In the genomic region with DNA sequence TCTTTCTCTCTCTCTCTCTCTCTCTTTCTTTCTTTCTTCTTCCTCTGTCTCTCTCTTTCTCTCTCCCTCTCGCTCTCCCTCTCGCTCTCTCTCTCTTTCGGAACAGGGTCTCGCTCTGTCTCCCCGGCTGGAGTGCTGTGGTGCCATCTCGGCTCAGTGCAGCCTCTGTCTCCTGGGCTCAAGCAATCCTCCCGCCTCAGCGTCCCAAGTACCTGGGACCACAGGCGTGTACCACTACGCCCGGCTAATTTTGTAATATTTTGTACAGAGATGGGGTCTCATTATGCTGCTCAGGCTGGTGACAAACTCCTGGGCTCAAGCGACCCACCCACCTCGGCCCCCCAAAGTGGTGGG, we compare ENCODE assay signal across 10 cellular contexts. TPM values are rescaled to one million over a fixed set of nuclear protein-coding genes. Genes with fewer than 3 reads are reported as not detected.
A peak's percentile ranks its signal among the peaks of the same experiment; 100 is the strongest.
DNase-seq lines count a peak whose midpoint lies in the region; ATAC-seq and TF ChIP-seq lines count a peak whose summit lies in the region.
"Had no signal": no experiment of that assay in that cellular context is flagged by ENCODE, and none has a peak within 500 bp of the region (broad histone marks: within the 10 kb centered on the region; RNA-seq: fewer than 3 reads in every experiment).

No MANE protein-coding gene starts in this region.

- peak overlapping the region; percentile 72 for H3K4me3 Mint-ChIP-seq in T-helper 2 cell treated with Interferon-gamma antibody and Interleukin-4, amounts not matched to agents 5 μg/mL and 100 μg/mL, for 36 hours
- no peak overlapping the region for H3K4me3 Mint-ChIP-seq in progenitor cell of endocrine pancreas (ENCODE audit: low read depth)

- H3K9me3 Mint-ChIP-seq in T-helper 2 cell treated with Interferon-gamma antibody and Interleukin-4, amounts not matched to agents 5 μg/mL and 100 μg/mL, for 36 hours = no peaks in the 10 kb centered on the region
- no peaks in the 10 kb centered on the region for H3K9me3 Mint-ChIP-seq in progenitor cell of endocrine pancreas (ENCODE audit: low read depth)

- peaks cover under 1% of the 10 kb centered on the region; the same call in 1 of the 2 replicates for H3K36me3 ChIP-seq in OCI-LY7 (ENCODE audit: insufficient read depth, low read length)
- H3K36me3 ChIP-seq: gastrocnemius medialis had no signal

- no peaks in the 10 kb centered on the region for H3K9me2 ChIP-seq in OCI-LY7 (ENCODE audit: insufficient read depth, low read length)

- no peak for TF ChIP-seq CTCF in OCI-LY7 (conservative IDR thresholded peaks at IDR 0.05; ENCODE audit: low read length)
- no peak for TF ChIP-seq CTCF in dorsolateral prefrontal cortex (IDR thresholded peaks at IDR 0.05 in 54 of 56, conservative IDR thresholded peaks at IDR 0.05 in 2 of 56; ENCODE audit: low read depth in 1 of 56, partially characterized antibody in 56 of 56)
- no peak for TF ChIP-seq CTCF in progenitor cell of endocrine pancreas (IDR thresholded peaks at IDR 0.05; ENCODE audit: unreplicated experiment)

- H3K27ac ChIP-seq in OCI-LY7 (ENCODE audit: low read depth, low read length, poor library complexity, severe bottlenecking) (peak overlapping the region; percentile 98), dorsolateral prefrontal cortex (peak overlapping the region in 39 of 59 donors; percentile 5 to 89 (median 64))
- H3K27ac ChIP-seq: parathyroid adenoma had no signal

- H3K4me1 ChIP-seq in OCI-LY7 (ENCODE audit: insufficient read depth, low read length, poor library complexity, severe bottlenecking) = peaks cover 93% of the 10 kb centered on the region

- DNase-seq in T-helper 2 cell treated with Interferon-gamma antibody and Interleukin-4, amounts not matched to agents 5 μg/mL and 100 μg/mL, for 36 hours (ENCODE audit: low spot score) = no peak
- DNase-seq in T-helper 2 cell = no peak
- peak; percentile 64 for DNase-seq in OCI-LY7 (ENCODE audit: low spot score)
- no peak for DNase-seq in dorsolateral prefrontal cortex
- no peak for DNase-seq in progenitor cell of endocrine pancreas (ENCODE audit: low spot score, unreplicated experiment)
- no peak for DNase-seq in activated CD8-positive, alpha-beta memory T cell treated with anti-CD3 and anti-CD28 coated beads, Interleukin-2, amount 50 U/mL, for 48 hours
- DNase-seq in GM19240 (ENCODE audit: insufficient read length, low spot score) = no peak

- H3K27me3 Mint-ChIP-seq in T-helper 2 cell treated with Interferon-gamma antibody and Interleukin-4, amounts not matched to agents 5 μg/mL and 100 μg/mL, for 36 hours (ENCODE audit: low read depth) = no peaks in the 10 kb centered on the region
- peaks cover 8% of the 10 kb centered on the region for H3K27me3 Mint-ChIP-seq in progenitor cell of endocrine pancreas

- TSS peak; percentile 87 for BruUV-seq in OCI-LY7 (replicated peaks; lab: Mats Ljungman, UMichigan)

- peak overlapping the region; percentile 34; the same call in 1 of the 2 replicates for H2AFZ ChIP-seq in OCI-LY7 (ENCODE audit: low read length)

- H3K4me1 Mint-ChIP-seq in T-helper 2 cell treated with Interferon-gamma antibody and Interleukin-4, amounts not matched to agents 5 μg/mL and 100 μg/mL, for 36 hours (ENCODE audit: low read depth) = peaks cover 51% of the 10 kb centered on the region
- H3K4me1 Mint-ChIP-seq in progenitor cell of endocrine pancreas (ENCODE audit: low read depth) = peaks cover 6% of the 10 kb centered on the region

- CTCF ChIA-PET in OCI-LY7 (lab: Charles Lee; ENCODE audit: unreplicated experiment) = interaction anchor here (0.6 to 3.6 kb wide), 6 partner anchors 29 to 132 kb away, joined by 3 to 41 read pairs (median 12); partner anchors contain the start of gene SLC7A5

- H3K27ac Mint-ChIP-seq in T-helper 2 cell treated with Interferon-gamma antibody and Interleukin-4, amounts not matched to agents 5 μg/mL and 100 μg/mL, for 36 hours = peak overlapping the region; percentile 95
- H3K27ac Mint-ChIP-seq in progenitor cell of endocrine pancreas = peak overlapping the region; percentile 93

- ATAC-seq in HG02642 (IDR thresholded peaks at IDR 0.05; ENCODE audit: poor library complexity, unreplicated experiment) = no peak

- POLR2A ChIA-PET in OCI-LY7 (lab: Charles Lee) = interaction anchor here (0.7 to 5.7 kb wide), 8 partner anchors 13 to 96 kb away, joined by 3 to 128 read pairs (median 15); partner anchors contain the start of gene KLHDC4

- H3K79me2 ChIP-seq in OCI-LY7 (ENCODE audit: insufficient read depth, low read depth, low read length) = peaks cover 4% of the 10 kb centered on the region
- H3K79me2 ChIP-seq: parathyroid adenoma had no signal

- H3K36me3 Mint-ChIP-seq in T-helper 2 cell treated with Interferon-gamma antibody and Interleukin-4, amounts not matched to agents 5 μg/mL and 100 μg/mL, for 36 hours (ENCODE audit: low read depth) = peaks cover 4% of the 10 kb centered on the region
- H3K36me3 Mint-ChIP-seq in progenitor cell of endocrine pancreas (ENCODE audit: insufficient read depth) = no peaks in the 10 kb centered on the region

- intact Hi-C loops in OCI-LY7 (cut with micrococcal nuclease; ENCODE audit: unreplicated experiment) = loop anchor here (2.0 to 10.0 kb wide), 4 partner anchors 64 to 394 kb away; partner anchors contain the start of gene FBXO31
- intact Hi-C loops in dorsolateral prefrontal cortex (cut with DNase I) = loop anchor here (1.0 to 2.0 kb wide), 3 partner anchors 70 to 130 kb away; no protein-coding TSS in a partner anchor

- peaks cover 0 to 5% (median 0%) of the 10 kb centered on the region in 45 donors for H3K27me3 ChIP-seq in dorsolateral prefrontal cortex
- H3K27me3 ChIP-seq: gastrocnemius medialis had no signal

- H4K20me1 ChIP-seq in OCI-LY7 (ENCODE audit: insufficient read depth, low read length) = no peaks in the 10 kb centered on the region

- peak overlapping the region; percentile 94 for H3K4me2 ChIP-seq in OCI-LY7 (ENCODE audit: low read length)

- H3K4me3 ChIP-seq in OCI-LY7 (ENCODE audit: low read depth, low read length, poor library complexity, severe bottlenecking) (peak overlapping the region; percentile 71), dorsolateral prefrontal cortex (peak overlapping the region in 6 of 59 donors; percentile 14 to 52 (median 25))
- H3K4me3 ChIP-seq: gastrocnemius medialis had no signal

- no peaks in the 10 kb centered on the region for H3K9me3 ChIP-seq in OCI-LY7 (ENCODE audit: low read length)
- H3K9me3 ChIP-seq: gastrocnemius medialis had no signal

RNA-seq across cellular contexts. Expression of gene KLHDC4, which starts 12.7 kb away (rescaled TPM):
- total RNA-seq in OCI-LY7 (2014; rRNA removed; shearing (Covaris generic)) = 146 and 147 TPM in 2 replicates
- total RNA-seq in OCI-LY7 (2022) (213 and 233 TPM in 2 replicates), dorsolateral prefrontal cortex (10 to 100 TPM; 22.5 to 62.8 (median 39.0) TPM), progenitor cell of endocrine pancreas (58.8 and 68.7 TPM in 2 replicates)
